ENCODE assay signal across 9 cellular contexts in genomic region chr11:65559535-65559934, GRCh38. TPM values are rescaled to one million over a fixed set of nuclear protein-coding genes. Genes with fewer than 3 reads are reported as not detected.
DNase-seq lines count a peak whose midpoint lies in the region; ATAC-seq and TF ChIP-seq lines count a peak whose summit lies in the region.
"Had no signal": no experiment of that assay in that cellular context is flagged by ENCODE, and none has a peak within 500 bp of the region (broad histone marks: within the 10 kb centered on the region; RNA-seq: fewer than 3 reads in every experiment).

No MANE protein-coding gene starts in this region.

- no peaks in the 10 kb centered on the region for H3K27me3 ChIP-seq in gastroesophageal sphincter
- no peaks in the 10 kb centered on the region for H3K27me3 ChIP-seq in skeletal muscle satellite cell (ENCODE audit: control insufficient read depth, insufficient read depth, low read length)

- no peak overlapping the region for H3K4me3 ChIP-seq in gastroesophageal sphincter
- peak overlapping the region; percentile 57 for H3K4me3 ChIP-seq in skeletal muscle satellite cell (ENCODE audit: low read length)

- H3K27me3 Mint-ChIP-seq in WTC11 (ENCODE audit: low read depth) = peaks cover 58% of the 10 kb centered on the region

- peak overlapping the region; percentile 75 for H3K9ac ChIP-seq in skeletal muscle satellite cell (ENCODE audit: low read depth, low read length)
- H3K9ac ChIP-seq: KMS-11 had no signal

- H3K4me2 ChIP-seq in skeletal muscle satellite cell (ENCODE audit: low read length) = peak overlapping the region; percentile 93

- peak overlapping the region; percentile 33; the same call in 1 of the 2 replicates for H3K27ac Mint-ChIP-seq in WTC11

- no peaks in the 10 kb centered on the region for H3K36me3 ChIP-seq in gastroesophageal sphincter
- no peaks in the 10 kb centered on the region for H3K36me3 ChIP-seq in skeletal muscle satellite cell (ENCODE audit: insufficient read depth, low read length)

- CTCF ChIA-PET in WTC11 (lab: Charles Lee) = interaction anchor here (1.8 to 9.1 kb wide), 8 partner anchors 7 to 56 kb away, joined by 4 to 110 read pairs (median 44); partner anchors contain the start of genes FAM89B, KCNK7, PCNX3 and ZNRD2

- no peaks in the 10 kb centered on the region for H3K36me3 Mint-ChIP-seq in WTC11

- H3K4me3 Mint-ChIP-seq in WTC11 = peak overlapping the region; percentile 16; the same call in 1 of the 2 replicates

- DNase-seq in Daoy (ENCODE audit: low read depth) = peak; percentile 52
- DNase-seq in WTC11 (ENCODE audit: low spot score) = no peak
- no peak for DNase-seq in SHP77 (lab: John Stamatoyannopoulos, UW)
- DNase-seq in NCI-H128 (lab: John Stamatoyannopoulos, UW; ENCODE audit: unreplicated experiment) = no peak

- WGBS in gastroesophageal sphincter (ENCODE audit: low coverage in 1 of 2), 2 donors = 17% methylated on average over 2 of the region's 5 CpGs; no CpG with 5 or more reads in 1 of the 2 donors

- H3K4me1 ChIP-seq in gastroesophageal sphincter (peaks cover 0 to 62% (median 49%) of the 10 kb centered on the region in 3 donors), skeletal muscle satellite cell (ENCODE audit: control insufficient read depth, insufficient read depth, low read length) (peaks cover 58% of the 10 kb centered on the region)

- peaks cover 46% of the 10 kb centered on the region for H3K4me1 Mint-ChIP-seq in WTC11

- no peak for TF ChIP-seq CTCF in WTC11 (IDR thresholded peaks at IDR 0.05)
- no peak for TF ChIP-seq CTCF in gastroesophageal sphincter (IDR thresholded peaks at IDR 0.05)

- POLR2A ChIA-PET in WTC11 (lab: Charles Lee) = interaction anchor here (0.6 kb wide), 1 partner anchor 32 kb away, joined by 3 read pairs; no protein-coding TSS in a partner anchor

- H3K9me3 ChIP-seq in gastroesophageal sphincter (no peaks in the 10 kb centered on the region), skeletal muscle satellite cell (replicated peaks; ENCODE audit: low read length) (no peaks in the 10 kb centered on the region)

- no peak for TF ChIP-seq POLR2A in gastroesophageal sphincter (IDR thresholded peaks at IDR 0.05)

- ATAC-seq in WTC11 (no peak), gastroesophageal sphincter (no peak), GM21737 (IDR thresholded peaks at IDR 0.05; ENCODE audit: unreplicated experiment) (no peak), GM18870 (IDR thresholded peaks at IDR 0.05; ENCODE audit: unreplicated experiment) (no peak)

- no peaks in the 10 kb centered on the region for H3K9me3 Mint-ChIP-seq in WTC11

- TF ChIP-seq EP300 in gastroesophageal sphincter (IDR thresholded peaks at IDR 0.05) = no peak

- H3K27ac ChIP-seq in gastroesophageal sphincter = peak overlapping the region; percentile 90 to 100 (median 98)
- H3K27ac ChIP-seq: KMS-11 had no signal

TF ChIP-seq in WTC11, 78 proteins besides CTCF, POLR2A, EP300 and RAD21 (continues in another document):
- TF ChIP-seq ZMAT4 (CRISPR knock-in tag; IDR thresholded peaks at IDR 0.05) (no peak), CREB1 (CRISPR knock-in tag; IDR thresholded peaks at IDR 0.05) (no peak), CBFB (CRISPR knock-in tag; IDR thresholded peaks at IDR 0.05; ENCODE audit: low read depth) (no peak), GABPB1 (CRISPR knock-in tag; IDR thresholded peaks at IDR 0.05) (no peak), FOXP4 (CRISPR knock-in tag; IDR thresholded peaks at IDR 0.05) (no peak), ZNF232 (CRISPR knock-in tag; IDR thresholded peaks at IDR 0.05) (no peak), ARID4B (CRISPR knock-in tag; IDR thresholded peaks at IDR 0.05; ENCODE audit: borderline replicate concordance) (no peak)

RNA-seq across cellular contexts. Expression of gene LTBP3, which starts 1.4 kb away (rescaled TPM):
- total RNA-seq in Daoy (2014; rRNA removed; shearing (Covaris generic)) = 31.0 and 49.4 TPM in 2 replicates
- 15.9 to 23.6 TPM (median 20.7 TPM) in 3 replicates for total RNA-seq in WTC11 (2021)
- total RNA-seq in gastroesophageal sphincter = 100 to 1,000 TPM in 3 of 4 donors, 10 to 100 TPM in 1; 90.6 to 173 (median 139) TPM
- total RNA-seq in skeletal muscle satellite cell (2012; rRNA removed) = 40.0 and 50.7 TPM in 2 replicates

RNA-seq across cellular contexts. Expression of gene ZNRD2, which starts 10.7 kb away (rescaled TPM):
- total RNA-seq in Daoy (2014; rRNA removed; shearing (Covaris generic)) = 77.3 and 117 TPM in 2 replicates
- total RNA-seq in WTC11 (2021) (54.8 to 70.9 TPM (median 55.7 TPM) in 3 replicates), gastroesophageal sphincter (10 to 100 TPM; 38.4 to 73.5 (median 43.5) TPM)
- total RNA-seq in skeletal muscle satellite cell (2012; rRNA removed) = 77.6 and 102 TPM in 2 replicates

RNA-seq across cellular contexts. Expression of gene FAM89B, which starts 12.8 kb away (rescaled TPM):
- total RNA-seq in Daoy (2014; rRNA removed; shearing (Covaris generic)) = 23.7 and 30.2 TPM in 2 replicates
- total RNA-seq in WTC11 (2021) = 13.3 to 17.5 TPM (median 16.7 TPM) in 3 replicates
- total RNA-seq in gastroesophageal sphincter = 10 to 100 TPM; 36.6 to 68.3 (median 55.0) TPM
- 13.4 and 21.8 TPM in 2 replicates for total RNA-seq in skeletal muscle satellite cell (2012; rRNA removed)

RNA-seq across cellular contexts. Expression of gene EHBP1L1, which starts 16.3 kb away (rescaled TPM):
- 30.9 and 34.2 TPM in 2 replicates for total RNA-seq in Daoy (2014; rRNA removed; shearing (Covaris generic))
- total RNA-seq in WTC11 (2021) = 11.8 to 13.7 TPM (median 12.6 TPM) in 3 replicates
- total RNA-seq in gastroesophageal sphincter = 100 to 1,000 TPM; 172 to 329 (median 202) TPM
- total RNA-seq in skeletal muscle satellite cell (2012; rRNA removed) = 35.0 and 44.8 TPM in 2 replicates

RNA-seq across cellular contexts. Expression of gene SCYL1, which starts 34.7 kb away (rescaled TPM):
- 69.4 and 84.5 TPM in 2 replicates for total RNA-seq in Daoy (2014; rRNA removed; shearing (Covaris generic))
- total RNA-seq in WTC11 (2021) (69.6 to 76.8 TPM (median 73.0 TPM) in 3 replicates), gastroesophageal sphincter (10 to 100 TPM; 70.6 to 97.6 (median 89.2) TPM)
- 92.8 and 102 TPM in 2 replicates for total RNA-seq in skeletal muscle satellite cell (2012; rRNA removed)
